In the genomic region with DNA sequence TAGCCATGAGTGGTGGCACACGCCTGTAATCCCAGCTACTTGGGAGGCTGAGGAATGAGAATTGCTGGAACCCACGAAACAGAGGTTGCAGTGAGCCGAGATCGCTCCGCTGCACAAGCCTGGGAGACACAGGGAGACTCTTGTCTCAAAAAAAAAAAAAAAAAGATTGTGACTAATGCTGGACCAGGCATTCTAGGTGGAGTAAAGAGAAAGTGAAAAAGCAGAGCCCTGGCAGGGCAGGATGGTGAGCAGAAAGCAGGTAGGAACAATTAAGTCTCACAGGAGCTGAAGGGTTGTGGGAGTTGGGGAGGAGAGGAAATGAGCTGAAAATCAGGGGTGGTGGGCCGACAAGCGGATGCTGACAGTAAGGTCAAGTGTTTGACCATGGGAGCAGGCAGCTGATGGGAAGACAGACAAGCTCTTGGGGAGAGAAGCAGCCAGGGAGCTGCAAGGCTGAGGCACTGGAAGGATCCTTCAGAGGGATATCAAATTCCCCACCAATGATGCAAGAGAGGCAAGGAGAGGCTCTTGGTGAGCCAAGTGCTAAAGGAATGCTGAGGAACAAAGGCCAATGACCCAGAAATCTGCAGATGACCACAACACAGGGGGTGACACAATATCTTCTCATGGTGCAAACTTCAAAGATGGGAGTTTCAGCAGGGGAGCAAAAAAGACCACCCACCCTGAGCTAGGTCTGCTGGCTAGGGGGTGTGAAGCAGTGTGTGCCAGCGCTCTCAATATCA, we compare ENCODE assay signal across 11 cellular contexts.
A peak's percentile ranks its signal among the peaks of the same experiment; 100 is the strongest.
DNase-seq lines count a peak whose midpoint lies in the region; ATAC-seq and TF ChIP-seq lines count a peak whose summit lies in the region.
"Had no signal": no experiment of that assay in that cellular context is flagged by ENCODE, and none has a peak within 500 bp of the region (broad histone marks: within the 10 kb centered on the region; RNA-seq: fewer than 3 reads in every experiment).

No MANE protein-coding gene starts in this region.

- H3K27me3 ChIP-seq in breast epithelium, result no peaks in the 10 kb centered on the region
- H3K27me3 ChIP-seq in kidney epithelial cell (ENCODE audit: control insufficient read depth, insufficient read depth, low read length), result no peaks in the 10 kb centered on the region
- H3K27me3 ChIP-seq: sigmoid colon had no signal

- no peak overlapping the region for H3K27ac Mint-ChIP-seq in MCF 10A (ENCODE audit: low read depth, unreplicated experiment)
- H3K27ac Mint-ChIP-seq: activated B cell treated with CpG ODN at 0.5 μM for 24 hours had no signal

- CTCF ChIA-PET in MCF 10A (lab: Yijun Ruan, JAX), result interaction anchor here (0.5 to 1.9 kb wide), 3 partner anchors 213 to 1130 kb away, joined by 3 to 6 read pairs (median 4); no protein-coding TSS in a partner anchor

- no peak overlapping the region for H3K27ac ChIP-seq in breast epithelium
- H3K27ac ChIP-seq: sigmoid colon had no signal

- no peaks in the 10 kb centered on the region for H3K9me3 Mint-ChIP-seq in MCF 10A (ENCODE audit: unreplicated experiment)
- H3K9me3 Mint-ChIP-seq: activated B cell treated with CpG ODN at 0.5 μM for 24 hours had no signal

- no peaks in the 10 kb centered on the region for H3K4me1 ChIP-seq in breast epithelium
- H3K4me1 ChIP-seq: sigmoid colon had no signal

- H3K4me3 Mint-ChIP-seq in MCF 10A (ENCODE audit: unreplicated experiment), result no peak overlapping the region
- H3K4me3 Mint-ChIP-seq: activated B cell treated with CpG ODN at 0.5 μM for 24 hours had no signal

- H3K9me3 ChIP-seq in breast epithelium, result no peaks in the 10 kb centered on the region
- H3K9me3 ChIP-seq: sigmoid colon had no signal

- H3K4me1 Mint-ChIP-seq in MCF 10A (ENCODE audit: insufficient read depth, unreplicated experiment), result peaks cover 8% of the 10 kb centered on the region
- H3K4me1 Mint-ChIP-seq: activated B cell treated with CpG ODN at 0.5 μM for 24 hours had no signal

- no peak for TF ChIP-seq CTCF in MCF 10A (IDR thresholded peaks at IDR 0.05; ENCODE audit: unreplicated experiment)
- TF ChIP-seq CTCF in breast epithelium (IDR thresholded peaks at IDR 0.05), result no peak
- no peak for TF ChIP-seq CTCF in kidney epithelial cell (IDR thresholded peaks at IDR 0.05; ENCODE audit: insufficient read depth, low read length, poor library complexity, severe bottlenecking)

- BruUV-seq in MCF 10A (replicated peaks; lab: Mats Ljungman, UMichigan), result no TSS peak

- POLR2A ChIA-PET in MCF 10A (lab: Yijun Ruan, JAX), result no interaction called here

- no peak for ATAC-seq in HG03159 (IDR thresholded peaks at IDR 0.05; ENCODE audit: unreplicated experiment)
- no peak for ATAC-seq in HG02870 (IDR thresholded peaks at IDR 0.05; ENCODE audit: unreplicated experiment)

- peak; percentile 47 for DNase-seq in MCF 10A (ENCODE audit: unreplicated experiment)
- no peak for DNase-seq in breast epithelium (ENCODE audit: low spot score in 2 of 2)
- peak; percentile 84 for DNase-seq in astrocyte of the hippocampus (ENCODE audit: low read depth, low spot score)
- peak; percentile 74 for DNase-seq in kidney epithelial cell (ENCODE audit: low read depth)
- no peak for DNase-seq in activated naive CD4-positive, alpha-beta T cell treated with Interleukin-2 at 50 U/mL for 16 hours
- no peak for DNase-seq in nucleus accumbens (lab: John Stamatoyannopoulos, UW)
- DNase-seq: activated B cell treated with CpG ODN at 0.5 μM for 24 hours, activated gamma-delta T cell, sigmoid colon had no signal

- H3K36me3 ChIP-seq in breast epithelium, result no peaks in the 10 kb centered on the region
- no peaks in the 10 kb centered on the region for H3K36me3 ChIP-seq in kidney epithelial cell (ENCODE audit: control insufficient read depth, insufficient read depth, low read length)
- H3K36me3 ChIP-seq: sigmoid colon had no signal

- H3K4me3 ChIP-seq in breast epithelium, result no peak overlapping the region
- H3K4me3 ChIP-seq in kidney epithelial cell (ENCODE audit: low read depth, low read length), result no peak overlapping the region
- H3K4me3 ChIP-seq: sigmoid colon had no signal

- H3K27me3 Mint-ChIP-seq in MCF 10A (ENCODE audit: insufficient read depth, unreplicated experiment), result no peaks in the 10 kb centered on the region
- H3K27me3 Mint-ChIP-seq: activated B cell treated with CpG ODN at 0.5 μM for 24 hours had no signal

- H3K36me3 Mint-ChIP-seq in MCF 10A (ENCODE audit: insufficient read depth, unreplicated experiment), result no peaks in the 10 kb centered on the region

- intact Hi-C loops in MCF 10A (cut with micrococcal nuclease) (no loop called here), breast epithelium (cut with DNase I; ENCODE audit: low total_unique reads) (no loop called here)

- TF ChIP-seq POLR2A in breast epithelium (IDR thresholded peaks at IDR 0.05), result no peak

Comparison
In these comparisons a context has a peak if more than half of its experiments do, and no peak if none do; other contexts are left out.
1. DNase-seq: peak in MCF 10A (single experiment), astrocyte of the hippocampus (single experiment) and kidney epithelial cell (single experiment); none in breast epithelium (0 of 2), activated naive CD4-positive, alpha-beta T cell treated with Interleukin-2 at 50 U/mL for 16 hours (single experiment) and nucleus accumbens (0 of 56).